8 cellular contexts compared by ENCODE assay signal in genomic region chr17:68101075-68101991, GRCh38.
DNase-seq lines count a peak whose midpoint lies in the region; ATAC-seq lines count a peak whose summit lies in the region.

No MANE protein-coding gene starts in this region.

- ATAC-seq in GM18498 (IDR thresholded peaks at IDR 0.05; ENCODE audit: unreplicated experiment) = peak; percentile 81
- ATAC-seq in HG03280 (IDR thresholded peaks at IDR 0.05; ENCODE audit: unreplicated experiment) = peak; percentile 80
- peak; percentile 97 for ATAC-seq in left lobe of liver
- no peak for ATAC-seq in GM19328 (IDR thresholded peaks at IDR 0.05; ENCODE audit: unreplicated experiment)

- DNase-seq in NCI-H510A (lab: John Stamatoyannopoulos, UW) (peak; percentile 97), dermis blood vessel endothelial cell (peak; percentile 96), left lobe of liver (ENCODE audit: low spot score) (peak; percentile 98)
- DNase-seq in activated CD4-positive, alpha-beta T cell treated with anti-CD3 and anti-CD28 coated beads, Interleukin-2, amount 50 U/mL, for 4 hours = peak; percentile 56 to 60
- DNase-seq in stimulated activated CD4-positive, alpha-beta T cell treated with anti-CD3 and anti-CD28 coated beads, Interleukin-1b, Interleukin-23, amount 100 ng/mL, for 24 hours (ENCODE audit: low read depth in 4 of 4, low spot score in 1 of 4) = peak; percentile 20 to 64 (median 40)

Comparison
In these comparisons a context has a peak if more than half of its experiments do, and no peak if none do; other contexts are left out.
1. DNase-seq: peak in every context shown above with its lines; median percentile 98 in left lobe of liver; 97 in NCI-H510A; 96 in dermis blood vessel endothelial cell; 58 in activated CD4-positive, alpha-beta T cell treated with anti-CD3 and anti-CD28 coated beads, Interleukin-2, amount 50 U/mL, for 4 hours; 40 in stimulated activated CD4-positive, alpha-beta T cell treated with anti-CD3 and anti-CD28 coated beads, Interleukin-1b, Interleukin-23, amount 100 ng/mL, for 24 hours.